18 cellular contexts compared by ENCODE assay signal in genomic region chr2:198285216-198285615, GRCh38.
"Had no signal": no experiment of that assay in that cellular context is flagged by ENCODE, and none has a peak within 500 bp of the region (broad histone marks: within the 10 kb centered on the region; RNA-seq: fewer than 3 reads in every experiment).

No MANE protein-coding gene starts in this region.

- H3K27me3 ChIP-seq: SJSA1 had no signal

- H3K27ac ChIP-seq: SJSA1, SK-N-MC had no signal

- DNase-seq: IMR-90, Kasumi-1, KG1, MM.1S, NCI-H1092 treated with DMSO at 0.1 percent for 48 hours, NCI-H1436, NCI-H187, NCI-H2029, NCI-H2081 treated with DMSO at 0.1 percent for 48 hours, NCI-H2227 treated with DMSO at 0.1 percent for 48 hours, NCI-H524, NCI-H526 treated with DMSO at 0.1 percent for 48 hours, NCI-H774, Right ventricle myocardium superior, RPMI8226, SIG-M5 had no signal

- H3K4me1 ChIP-seq: SJSA1 had no signal

- H3K36me3 ChIP-seq: SJSA1 had no signal

- H3K9me3 ChIP-seq: SJSA1 had no signal

- H3K4me3 ChIP-seq: SJSA1, SK-N-MC had no signal
